Comparison of ENCODE assay signal across 1 cellular context in the genomic region with DNA sequence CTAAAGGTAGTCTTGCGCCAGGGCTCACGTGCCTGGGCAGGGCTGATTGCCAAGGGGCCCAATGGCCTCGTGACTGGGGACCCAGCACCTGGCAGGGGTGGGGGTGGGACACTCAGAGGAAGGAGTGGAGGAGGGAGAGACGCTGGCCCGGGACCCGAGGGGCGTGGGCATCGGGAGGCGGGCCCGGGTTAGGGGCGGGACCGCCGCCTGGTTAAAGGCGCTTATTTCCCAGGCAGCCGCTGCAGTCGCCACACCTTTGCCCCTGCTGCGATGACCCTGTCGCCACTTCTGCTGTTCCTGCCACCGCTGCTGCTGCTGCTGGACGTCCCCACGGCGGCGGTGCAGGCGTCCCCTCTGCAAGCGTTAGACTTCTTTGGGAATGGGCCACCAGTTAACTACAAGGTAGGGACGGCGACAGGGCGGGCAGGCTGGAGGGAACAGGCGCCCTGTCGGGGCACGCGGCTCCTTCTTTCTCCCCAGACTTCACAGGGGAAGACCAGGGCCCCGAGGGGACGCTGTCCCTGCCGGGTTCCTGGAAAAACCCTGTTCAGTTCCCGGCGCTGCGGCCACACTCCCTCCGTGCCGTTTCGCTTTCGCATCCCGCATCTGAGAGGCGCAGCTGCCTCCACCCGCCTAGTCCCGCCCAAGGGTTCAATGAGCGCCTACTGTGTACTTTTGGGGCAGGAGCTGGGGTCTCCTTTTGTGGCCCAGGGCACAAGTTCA.
TF ChIP-seq lines count a peak whose summit lies in the region.

IFI30 (plus strand) TSS at position 242 of the 723 bp plus-strand sequence; CDS start at position 271, 29 bp downstream.

TF ChIP-seq in HepG2, 621 proteins besides CTCF, POLR2A, EP300 and RAD21 (continued from another document and continues in another):
- TF ChIP-seq, protein P1, sequence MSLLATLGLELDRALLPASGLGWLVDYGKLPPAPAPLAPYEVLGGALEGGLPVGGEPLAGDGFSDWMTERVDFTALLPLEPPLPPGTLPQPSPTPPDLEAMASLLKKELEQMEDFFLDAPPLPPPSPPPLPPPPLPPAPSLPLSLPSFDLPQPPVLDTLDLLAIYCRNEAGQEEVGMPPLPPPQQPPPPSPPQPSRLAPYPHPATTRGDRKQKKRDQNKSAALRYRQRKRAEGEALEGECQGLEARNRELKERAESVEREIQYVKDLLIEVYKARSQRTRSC (CRISPR knock-in tag; IDR thresholded peaks at IDR 0.05; ENCODE audit: low read depth): no peak
- TF ChIP-seq ZNF570 (CRISPR knock-in tag; IDR thresholded peaks at IDR 0.05; ENCODE audit: borderline replicate concordance): no peak
- no peak for TF ChIP-seq THRA (CRISPR knock-in tag; IDR thresholded peaks at IDR 0.05; ENCODE audit: borderline replicate concordance)
- TF ChIP-seq ZNF788 (CRISPR knock-in tag; IDR thresholded peaks at IDR 0.05; ENCODE audit: borderline replicate concordance): peak; percentile 39; the same call in 1 of the 2 replicates
- peak; percentile 51; the same call in 1 of the 2 replicates for TF ChIP-seq ZNF747 (CRISPR knock-in tag; IDR thresholded peaks at IDR 0.05; ENCODE audit: borderline replicate concordance)
- TF ChIP-seq BORCS8-MEF2B (CRISPR knock-in tag; IDR thresholded peaks at IDR 0.05): no peak
- peak; percentile 29 for TF ChIP-seq NRL (CRISPR knock-in tag; IDR thresholded peaks at IDR 0.05; ENCODE audit: borderline replicate concordance)
- no peak for TF ChIP-seq MAZ (IDR thresholded peaks at IDR 0.05; ENCODE audit: borderline replicate concordance, low read depth, low read length)
- TF ChIP-seq MAZ (CRISPR knock-in tag; IDR thresholded peaks at IDR 0.05; ENCODE audit: low read depth): no peak; the same call in 1 of the 2 replicates
- TF ChIP-seq DMAP1 (CRISPR knock-in tag; IDR thresholded peaks at IDR 0.05): peak; percentile 46
- TF ChIP-seq ZNF17 (CRISPR knock-in tag; IDR thresholded peaks at IDR 0.05): no peak
- TF ChIP-seq, protein P2, sequence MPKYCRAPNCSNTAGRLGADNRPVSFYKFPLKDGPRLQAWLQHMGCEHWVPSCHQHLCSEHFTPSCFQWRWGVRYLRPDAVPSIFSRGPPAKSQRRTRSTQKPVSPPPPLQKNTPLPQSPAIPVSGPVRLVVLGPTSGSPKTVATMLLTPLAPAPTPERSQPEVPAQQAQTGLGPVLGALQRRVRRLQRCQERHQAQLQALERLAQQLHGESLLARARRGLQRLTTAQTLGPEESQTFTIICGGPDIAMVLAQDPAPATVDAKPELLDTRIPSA (CRISPR knock-in tag; IDR thresholded peaks at IDR 0.05; ENCODE audit: borderline replicate concordance): no peak
- TF ChIP-seq NFIB (CRISPR knock-in tag; IDR thresholded peaks at IDR 0.05; ENCODE audit: borderline replicate concordance): 0 out of 2 replicates have a peak, but pooled peaks have one; percentile 10
- 0 out of 2 replicates have a peak, but pooled peaks have one; percentile 39 for TF ChIP-seq E2F1 (CRISPR knock-in tag; IDR thresholded peaks at IDR 0.05)
- TF ChIP-seq CENPX (CRISPR knock-in tag; IDR thresholded peaks at IDR 0.05): no peak
- no peak for TF ChIP-seq JARID2 (CRISPR knock-in tag; IDR thresholded peaks at IDR 0.05; ENCODE audit: insufficient replicate concordance)
- no peak for TF ChIP-seq ZNF337 (CRISPR knock-in tag; IDR thresholded peaks at IDR 0.05; ENCODE audit: borderline replicate concordance, low read depth)
- TF ChIP-seq RBM22 (optimal IDR thresholded peaks at IDR 0.05; ENCODE audit: low read length): no peak
- TF ChIP-seq NCOA1 (CRISPR knock-in tag; IDR thresholded peaks at IDR 0.05): no peak; the same call in 1 of the 2 replicates
- TF ChIP-seq POGZ (CRISPR knock-in tag; IDR thresholded peaks at IDR 0.05): no peak
- TF ChIP-seq ZNF510 (CRISPR knock-in tag; IDR thresholded peaks at IDR 0.05; ENCODE audit: low read depth): 0 out of 2 replicates have a peak, but pooled peaks have one; percentile 60
- TF ChIP-seq ATF6 (CRISPR knock-in tag; conservative IDR thresholded peaks at IDR 0.05): no peak
- TF ChIP-seq ZNF737 (CRISPR knock-in tag; IDR thresholded peaks at IDR 0.05; ENCODE audit: borderline replicate concordance): no peak
- no peak for TF ChIP-seq ZNF235 (CRISPR knock-in tag; IDR thresholded peaks at IDR 0.05; ENCODE audit: borderline replicate concordance)
- TF ChIP-seq PRMT3 (CRISPR knock-in tag; IDR thresholded peaks at IDR 0.05; ENCODE audit: borderline replicate concordance, low read depth): no peak
- no peak for TF ChIP-seq KDM6A (CRISPR knock-in tag; IDR thresholded peaks at IDR 0.05; ENCODE audit: low read depth)
- TF ChIP-seq, protein P3, sequence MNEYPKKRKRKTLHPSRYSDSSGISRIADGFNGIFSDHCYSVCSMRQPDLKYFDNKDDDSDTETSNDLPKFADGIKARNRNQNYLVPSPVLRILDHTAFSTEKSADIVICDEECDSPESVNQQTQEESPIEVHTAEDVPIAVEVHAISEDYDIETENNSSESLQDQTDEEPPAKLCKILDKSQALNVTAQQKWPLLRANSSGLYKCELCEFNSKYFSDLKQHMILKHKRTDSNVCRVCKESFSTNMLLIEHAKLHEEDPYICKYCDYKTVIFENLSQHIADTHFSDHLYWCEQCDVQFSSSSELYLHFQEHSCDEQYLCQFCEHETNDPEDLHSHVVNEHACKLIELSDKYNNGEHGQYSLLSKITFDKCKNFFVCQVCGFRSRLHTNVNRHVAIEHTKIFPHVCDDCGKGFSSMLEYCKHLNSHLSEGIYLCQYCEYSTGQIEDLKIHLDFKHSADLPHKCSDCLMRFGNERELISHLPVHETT (CRISPR knock-in tag; conservative IDR thresholded peaks at IDR 0.05): 0 out of 2 replicates have a peak, but pooled peaks have one; percentile 35
- TF ChIP-seq JUND (CRISPR knock-in tag; IDR thresholded peaks at IDR 0.05): no peak
- TF ChIP-seq, protein P4, sequence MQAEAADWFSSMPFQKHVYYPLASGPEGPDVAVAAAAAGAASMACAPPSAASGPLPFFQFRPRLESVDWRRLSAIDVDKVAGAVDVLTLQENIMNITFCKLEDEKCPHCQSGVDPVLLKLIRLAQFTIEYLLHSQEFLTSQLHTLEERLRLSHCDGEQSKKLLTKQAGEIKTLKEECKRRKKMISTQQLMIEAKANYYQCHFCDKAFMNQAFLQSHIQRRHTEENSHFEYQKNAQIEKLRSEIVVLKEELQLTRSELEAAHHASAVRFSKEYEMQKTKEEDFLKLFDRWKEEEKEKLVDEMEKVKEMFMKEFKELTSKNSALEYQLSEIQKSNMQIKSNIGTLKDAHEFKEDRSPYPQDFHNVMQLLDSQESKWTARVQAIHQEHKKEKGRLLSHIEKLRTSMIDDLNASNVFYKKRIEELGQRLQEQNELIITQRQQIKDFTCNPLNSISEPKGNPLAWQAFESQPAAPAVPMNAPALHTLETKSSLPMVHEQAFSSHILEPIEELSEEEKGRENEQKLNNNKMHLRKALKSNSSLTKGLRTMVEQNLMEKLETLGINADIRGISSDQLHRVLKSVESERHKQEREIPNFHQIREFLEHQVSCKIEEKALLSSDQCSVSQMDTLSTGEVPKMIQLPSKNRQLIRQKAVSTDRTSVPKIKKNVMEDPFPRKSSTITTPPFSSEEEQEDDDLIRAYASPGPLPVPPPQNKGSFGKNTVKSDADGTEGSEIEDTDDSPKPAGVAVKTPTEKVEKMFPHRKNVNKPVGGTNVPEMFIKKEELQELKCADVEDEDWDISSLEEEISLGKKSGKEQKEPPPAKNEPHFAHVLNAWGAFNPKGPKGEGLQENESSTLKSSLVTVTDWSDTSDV (CRISPR knock-in tag; IDR thresholded peaks at IDR 0.05): no peak
- 0 out of 2 replicates have a peak, but pooled peaks have one; percentile 28 for TF ChIP-seq ZNF329 (CRISPR knock-in tag; IDR thresholded peaks at IDR 0.05; ENCODE audit: low read depth)
- TF ChIP-seq ZNF296 (CRISPR knock-in tag; conservative IDR thresholded peaks at IDR 0.05): no peak
- no peak; the same call in 1 of the 2 replicates for TF ChIP-seq SAFB2 (CRISPR knock-in tag; IDR thresholded peaks at IDR 0.05; ENCODE audit: borderline replicate concordance, low read depth)
- TF ChIP-seq, protein P5, sequence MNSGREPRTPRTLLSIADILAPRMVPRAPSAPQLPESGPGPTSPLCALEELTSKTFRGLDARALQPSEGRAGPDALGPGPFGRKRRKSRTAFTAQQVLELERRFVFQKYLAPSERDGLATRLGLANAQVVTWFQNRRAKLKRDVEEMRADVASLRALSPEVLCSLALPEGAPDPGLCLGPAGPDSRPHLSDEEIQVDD (CRISPR knock-in tag; IDR thresholded peaks at IDR 0.05; ENCODE audit: borderline replicate concordance): no peak
- TF ChIP-seq, protein P6, sequence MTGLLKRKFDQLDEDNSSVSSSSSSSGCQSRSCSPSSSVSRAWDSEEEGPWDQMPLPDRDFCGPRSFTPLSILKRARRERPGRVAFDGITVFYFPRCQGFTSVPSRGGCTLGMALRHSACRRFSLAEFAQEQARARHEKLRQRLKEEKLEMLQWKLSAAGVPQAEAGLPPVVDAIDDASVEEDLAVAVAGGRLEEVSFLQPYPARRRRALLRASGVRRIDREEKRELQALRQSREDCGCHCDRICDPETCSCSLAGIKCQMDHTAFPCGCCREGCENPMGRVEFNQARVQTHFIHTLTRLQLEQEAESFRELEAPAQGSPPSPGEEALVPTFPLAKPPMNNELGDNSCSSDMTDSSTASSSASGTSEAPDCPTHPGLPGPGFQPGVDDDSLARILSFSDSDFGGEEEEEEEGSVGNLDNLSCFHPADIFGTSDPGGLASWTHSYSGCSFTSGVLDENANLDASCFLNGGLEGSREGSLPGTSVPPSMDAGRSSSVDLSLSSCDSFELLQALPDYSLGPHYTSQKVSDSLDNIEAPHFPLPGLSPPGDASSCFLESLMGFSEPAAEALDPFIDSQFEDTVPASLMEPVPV (CRISPR knock-in tag; IDR thresholded peaks at IDR 0.05): no peak
- TF ChIP-seq NFATC3 (CRISPR knock-in tag; IDR thresholded peaks at IDR 0.05): 0 out of 2 replicates have a peak, but pooled peaks have one; percentile 32
- no peak for TF ChIP-seq IRF2 (CRISPR knock-in tag; IDR thresholded peaks at IDR 0.05)
- no peak for TF ChIP-seq HNRNPK (IDR thresholded peaks at IDR 0.05; ENCODE audit: low read depth, low read length, poor library complexity, severe bottlenecking)
- TF ChIP-seq RNF2 (conservative IDR thresholded peaks at IDR 0.05; ENCODE audit: low read depth): no peak
- TF ChIP-seq SP140L (CRISPR knock-in tag; IDR thresholded peaks at IDR 0.05; ENCODE audit: borderline replicate concordance): no peak
- TF ChIP-seq FOXK1 (CRISPR knock-in tag; IDR thresholded peaks at IDR 0.05; ENCODE audit: borderline replicate concordance, low read depth): no peak
- no peak for TF ChIP-seq ZNF333 (CRISPR knock-in tag; IDR thresholded peaks at IDR 0.05; ENCODE audit: borderline replicate concordance)
- TF ChIP-seq ZNF564 (CRISPR knock-in tag; IDR thresholded peaks at IDR 0.05): peak; percentile 5; the same call in 1 of the 2 replicates
- 0 out of 2 replicates have a peak, but pooled peaks have one; percentile 23 for TF ChIP-seq ZSCAN9 (CRISPR knock-in tag; IDR thresholded peaks at IDR 0.05; ENCODE audit: borderline replicate concordance)
- TF ChIP-seq HNRNPUL1 (IDR thresholded peaks at IDR 0.05; ENCODE audit: low read depth, low read length): no peak
- peak; percentile 70 for TF ChIP-seq KDM2A (CRISPR knock-in tag; IDR thresholded peaks at IDR 0.05; ENCODE audit: borderline replicate concordance, low read depth)
- TF ChIP-seq, protein P7, sequence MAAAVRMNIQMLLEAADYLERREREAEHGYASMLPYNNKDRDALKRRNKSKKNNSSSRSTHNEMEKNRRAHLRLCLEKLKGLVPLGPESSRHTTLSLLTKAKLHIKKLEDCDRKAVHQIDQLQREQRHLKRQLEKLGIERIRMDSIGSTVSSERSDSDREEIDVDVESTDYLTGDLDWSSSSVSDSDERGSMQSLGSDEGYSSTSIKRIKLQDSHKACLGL (CRISPR knock-in tag; IDR thresholded peaks at IDR 0.05): peak; percentile 54; the same call in 1 of the 2 replicates
- TF ChIP-seq GMEB1 (CRISPR knock-in tag; IDR thresholded peaks at IDR 0.05; ENCODE audit: borderline replicate concordance): no peak
- TF ChIP-seq RARA (CRISPR knock-in tag; IDR thresholded peaks at IDR 0.05): 0 out of 2 replicates have a peak, but pooled peaks have one; percentile 12
- no peak for TF ChIP-seq GFI1 (CRISPR knock-in tag; IDR thresholded peaks at IDR 0.05; ENCODE audit: borderline replicate concordance)
